ENCODE assay signal across 15 cellular contexts in genomic region chr17:81334987-81335386, GRCh38. TPM values are rescaled to one million over a fixed set of nuclear protein-coding genes. Genes with fewer than 3 reads are reported as not detected.
DNase-seq lines count a peak whose midpoint lies in the region; ATAC-seq and TF ChIP-seq lines count a peak whose summit lies in the region.
"Had no signal": no experiment of that assay in that cellular context is flagged by ENCODE, and none has a peak within 500 bp of the region (broad histone marks: within the 10 kb centered on the region; RNA-seq: fewer than 3 reads in every experiment).

No MANE protein-coding gene starts in this region.

- H3K36me3 ChIP-seq in heart right ventricle (no peaks in the 10 kb centered on the region), Panc1 (ENCODE audit: control insufficient read depth, insufficient read depth, low read length) (no peaks in the 10 kb centered on the region), lower lobe of right lung (no peaks in the 10 kb centered on the region)

- H3K9me3 Mint-ChIP-seq in naive thymus-derived CD8-positive, alpha-beta T cell, result no peaks in the 10 kb centered on the region
- H3K9me3 Mint-ChIP-seq: CD8-positive, alpha-beta T cell had no signal

- CTCF ChIA-PET in Panc1 (lab: Charles Lee), result interaction anchor here (0.7 kb wide), 1 partner anchor 12 kb away, joined by 3 read pairs; no protein-coding TSS in a partner anchor

- TF ChIP-seq CTCF in heart right ventricle (IDR thresholded peaks at IDR 0.05) (no peak), Panc1 (IDR thresholded peaks at IDR 0.05) (no peak), lower lobe of right lung (IDR thresholded peaks at IDR 0.05) (no peak)

- H3K9me3 ChIP-seq in right cardiac atrium (ENCODE audit: control insufficient read depth, low read length), result no peaks in the 10 kb centered on the region
- H3K9me3 ChIP-seq in heart right ventricle, result no peaks in the 10 kb centered on the region
- no peaks in the 10 kb centered on the region for H3K9me3 ChIP-seq in Panc1 (ENCODE audit: control insufficient read depth, insufficient read depth, low read depth, low read length)
- no peaks in the 10 kb centered on the region for H3K9me3 ChIP-seq in lower lobe of right lung

- H3K4me3 ChIP-seq in right cardiac atrium (ENCODE audit: low read length) (no peak overlapping the region), heart right ventricle (no peak overlapping the region), Panc1 (ENCODE audit: low read depth in 2 of 2, low read length in 2 of 2) (no peak overlapping the region), lower lobe of right lung (peak overlapping the region; percentile 17)
- H3K4me3 ChIP-seq: SK-N-MC had no signal

- 70% methylated on average over 11 of the region's 11 CpGs for WGBS in right cardiac atrium
- 77 to 80% methylated on average over 11 of the region's 11 CpGs for WGBS in heart right ventricle, 2 donors

- H3K4me3 Mint-ChIP-seq in naive thymus-derived CD8-positive, alpha-beta T cell, result no peak overlapping the region
- H3K4me3 Mint-ChIP-seq: CD8-positive, alpha-beta T cell had no signal

- H3K27me3 Mint-ChIP-seq in naive thymus-derived CD8-positive, alpha-beta T cell, result peaks cover 7 to 52% (median 24%) of the 10 kb centered on the region in 5 donors

- H3K27ac ChIP-seq in right cardiac atrium (ENCODE audit: low read length), result no peak overlapping the region
- H3K27ac ChIP-seq in heart right ventricle, result no peak overlapping the region
- peak overlapping the region; percentile 46 for H3K27ac ChIP-seq in Panc1 (ENCODE audit: low read length)
- H3K27ac ChIP-seq in lower lobe of right lung, result peak overlapping the region; percentile 36
- H3K27ac ChIP-seq: SK-N-MC had no signal

- BruUV-seq in Panc1 (replicated peaks; lab: Mats Ljungman, UMichigan), result no TSS peak

- no peaks in the 10 kb centered on the region for H3K36me3 Mint-ChIP-seq in naive thymus-derived CD8-positive, alpha-beta T cell
- H3K36me3 Mint-ChIP-seq: CD8-positive, alpha-beta T cell had no signal

- H3K27ac Mint-ChIP-seq in naive thymus-derived CD8-positive, alpha-beta T cell, result no peak overlapping the region
- H3K27ac Mint-ChIP-seq: CD8-positive, alpha-beta T cell had no signal

- POLR2A ChIA-PET in Panc1 (lab: Charles Lee), result interaction anchor here (0.5 kb wide), 1 partner anchor 112 kb away, joined by 6 read pairs; the partner anchor contains the start of gene CEP131
- POLR2A ChIA-PET in naive thymus-derived CD8-positive, alpha-beta T cell (lab: Charles Lee), result no interaction called here

- no peaks in the 10 kb centered on the region for H3K4me1 Mint-ChIP-seq in naive thymus-derived CD8-positive, alpha-beta T cell

- in situ Hi-C loops in Panc1 (cut with HindIII; ENCODE audit: low pct_unique_long_range_greater_than_20kb, low sequenced_read_pairs), result no loop called here

- ATAC-seq in right cardiac atrium, result no peak
- no peak for ATAC-seq in heart right ventricle
- ATAC-seq in Panc1, result no peak
- ATAC-seq in lower lobe of right lung, result no peak
- no peak for ATAC-seq in naive thymus-derived CD8-positive, alpha-beta T cell
- no peak for ATAC-seq in HG02840 (IDR thresholded peaks at IDR 0.05; ENCODE audit: low FRiP score, unreplicated experiment)
- ATAC-seq: CD8-positive, alpha-beta T cell had no signal

- H3K4me1 ChIP-seq in right cardiac atrium (ENCODE audit: control insufficient read depth, insufficient read depth, low read length) (peaks cover 13% of the 10 kb centered on the region), heart right ventricle (peaks cover 8 to 54% (median 35%) of the 10 kb centered on the region in 9 donors), Panc1 (ENCODE audit: control insufficient read depth, insufficient read depth, low read length) (peaks cover 83% of the 10 kb centered on the region), lower lobe of right lung (peaks cover 57% of the 10 kb centered on the region)

- H3K27me3 ChIP-seq in right cardiac atrium (ENCODE audit: control insufficient read depth, insufficient read depth), result no peaks in the 10 kb centered on the region
- H3K27me3 ChIP-seq in heart right ventricle, result peaks cover 0 to 4% (median 0%) of the 10 kb centered on the region in 7 donors
- no peaks in the 10 kb centered on the region for H3K27me3 ChIP-seq in Panc1 (ENCODE audit: control insufficient read depth, insufficient read depth, low read length)
- H3K27me3 ChIP-seq in lower lobe of right lung (ENCODE audit: low read depth), result no peaks in the 10 kb centered on the region

- intact Hi-C loops in right cardiac atrium (cut with DNase I), result no loop called here
- intact Hi-C loops in heart right ventricle (cut with DNase I), result loop anchor here in 1 of 10 donors (5.0 kb wide), 1 partner anchor 38 kb away; the partner anchor contains the start of gene SLC38A10
- intact Hi-C loops in Panc1 (cut with micrococcal nuclease; ENCODE audit: unreplicated experiment), result loop anchor here (5.0 kb wide), 1 partner anchor 38 kb away; the partner anchor contains the start of gene SLC38A10
- intact Hi-C loops in lower lobe of right lung (cut with DNase I), result no loop called here

- DNase-seq in right cardiac atrium (peak in 2 of 3 donors; percentile 42 to 58), heart right ventricle (no peak), Panc1 (ENCODE audit: low read depth, low spot score) (no peak), lower lobe of right lung (no peak)
- DNase-seq in naive thymus-derived CD8-positive, alpha-beta T cell, result no peak
- no peak for DNase-seq in activated naive CD4-positive, alpha-beta T cell (lab: John Stamatoyannopoulos, UW)
- no peak for DNase-seq in stimulated activated CD4-positive, alpha-beta T cell treated with anti-CD3 and anti-CD28 coated beads, Interleukin-15, amount 100 ng/mL, for 24 hours
- DNase-seq: 8988T; CD8-positive, alpha-beta T cell; NCI-H1105; NCI-H1694; NCI-H2081 treated with DMSO at 0.1 percent for 48 hours; SHP77 had no signal

RNA-seq across cellular contexts. Expression of gene SLC38A10, which starts 39.9 kb away (rescaled TPM):
- 10 to 100 TPM; 50.8 to 63.9 (median 53.5) TPM for total RNA-seq in right cardiac atrium
- polyA plus RNA-seq in right cardiac atrium, result 61.5 TPM
- total RNA-seq in heart right ventricle, result 10 to 100 TPM; 27.8 to 50.0 (median 37.9) TPM
- 10 to 100 TPM; 56.0 to 56.2 TPM for polyA plus RNA-seq in heart right ventricle
- 188 TPM for total RNA-seq in Panc1 (2021; ENCODE audit: unreplicated experiment)
- 144 TPM for polyA plus RNA-seq in Panc1 (2012; ENCODE audit: insufficient read length)
- total RNA-seq in lower lobe of right lung, result 98.1 TPM
- 10 to 100 TPM; 59.3 to 60.9 TPM for total RNA-seq in naive thymus-derived CD8-positive, alpha-beta T cell
- polyA plus RNA-seq in naive thymus-derived CD8-positive, alpha-beta T cell, result 10 to 100 TPM; 32.6 to 53.8 (median 39.7) TPM

Comparison
In these comparisons a context has a peak if more than half of its experiments do, and no peak if none do; other contexts are left out.
1. DNase-seq: peak in right cardiac atrium (2 of 3); none in heart right ventricle (0 of 2), Panc1 (single experiment), lower lobe of right lung (single experiment), naive thymus-derived CD8-positive, alpha-beta T cell (0 of 10), activated naive CD4-positive, alpha-beta T cell (0 of 4) and stimulated activated CD4-positive, alpha-beta T cell treated with anti-CD3 and anti-CD28 coated beads, Interleukin-15, amount 100 ng/mL, for 24 hours (single experiment).
2. H3K27ac ChIP-seq: peak in Panc1 (single experiment) and lower lobe of right lung (single experiment); none in right cardiac atrium (single experiment) and heart right ventricle (0 of 10).